Comparison of ENCODE assay signal across 13 cellular contexts in genomic region chr11:47148903-47149535, GRCh38. TPM values are rescaled to one million over a fixed set of nuclear protein-coding genes. Genes with fewer than 3 reads are reported as not detected.
DNase-seq lines count a peak whose midpoint lies in the region; ATAC-seq and TF ChIP-seq lines count a peak whose summit lies in the region.
"Had no signal": no experiment of that assay in that cellular context is flagged by ENCODE, and none has a peak within 500 bp of the region (broad histone marks: within the 10 kb centered on the region; RNA-seq: fewer than 3 reads in every experiment).

No MANE protein-coding gene starts in this region.

- POLR2A ChIA-PET in HEK293 (lab: Yijun Ruan, JAX), result interaction anchor here (0.5 kb wide), 1 partner anchor 212 kb away, joined by 8 read pairs; the partner anchor contains the start of gene CSTPP1

- no peaks in the 10 kb centered on the region for H3K27me3 ChIP-seq in stomach smooth muscle (ENCODE audit: control insufficient read depth in 1 of 2, insufficient read depth in 2 of 2, low read length in 2 of 2)

- H3K4me1 ChIP-seq in HEK293 (ENCODE audit: control insufficient read depth, insufficient read depth, low read length), result no peaks in the 10 kb centered on the region
- H3K4me1 ChIP-seq in stomach smooth muscle (ENCODE audit: control insufficient read depth, insufficient read depth, low read length), result peaks cover 31% of the 10 kb centered on the region

- ATAC-seq in left ventricle myocardium superior, result peak; percentile 80
- ATAC-seq in HG03354 (IDR thresholded peaks at IDR 0.05; ENCODE audit: poor library complexity, severe bottlenecking, unreplicated experiment), result no peak
- ATAC-seq: natural killer cell treated with Interleukin-12 subunit alpha and Interleukin-12 subunit beta and Interleukin-15 and Interleukin-18, amount 100 ng/mL, for 72 hours; stimulated activated effector memory CD8-positive, alpha-beta T cell treated with anti-CD3 and anti-CD28 coated beads, Interleukin-12 subunit alpha, Interleukin-12 subunit beta, amount 100 ng/mL, for 72 hours had no signal

- H3K27ac ChIP-seq in HEK293 (ENCODE audit: extremely low read depth, low read depth, low read length) (no peak overlapping the region), stomach smooth muscle (ENCODE audit: low read length) (peak overlapping the region; percentile 41)

- TF ChIP-seq CTCF in HEK293 (tag by site-specific recombination; IDR thresholded peaks at IDR 0.05) (no peak), GM13976 (IDR thresholded peaks at IDR 0.05; ENCODE audit: borderline replicate concordance, control extremely low read depth, extremely low read depth, insufficient read depth, missing control alignments) (no peak)

- no peaks in the 10 kb centered on the region for H3K9me3 ChIP-seq in HEK293 (ENCODE audit: control insufficient read depth, insufficient read depth, low read depth, low read length)
- H3K9me3 ChIP-seq in stomach smooth muscle (ENCODE audit: control insufficient read depth in 2 of 2, low read length in 2 of 2), result no peaks in the 10 kb centered on the region

- peak; percentile 22 for DNase-seq in NCI-H524 treated with DMSO at 0.1 percent for 48 hours (lab: John Stamatoyannopoulos, UW)
- DNase-seq in left ventricle myocardium superior, result no peak
- no peak for DNase-seq in GM13976 (ENCODE audit: low spot score)
- DNase-seq in activated T-cell treated with anti-CD3 and anti-CD28 coated beads, Interleukin-2, amount 50 U/mL, for 48 hours, result no peak
- DNase-seq: activated CD4-positive, alpha-beta T cell treated with anti-CD3 and anti-CD28 coated beads, Interleukin-2, amount 50 U/mL, for 1 hour; activated gamma-delta T cell treated with Interleukin-2 at 50 U/mL for 16 hours; DND-41; immature natural killer cell had no signal

- no peak overlapping the region for H3K4me3 ChIP-seq in HEK293 (ENCODE audit: low read depth, low read length)
- H3K4me3 ChIP-seq in stomach smooth muscle (ENCODE audit: low read length in 2 of 2), result no peak overlapping the region

- CTCF ChIA-PET in HEK293 (lab: Yijun Ruan, JAX), result interaction anchor here (0.5 to 0.8 kb wide), 2 partner anchors 15 to 219 kb away, joined by 3 to 4 read pairs; no protein-coding TSS in a partner anchor

- in situ Hi-C loops in GM13976 (cut with MboI; ENCODE audit: low sequenced_read_pairs, unreplicated experiment), result no loop called here

- intact Hi-C loops in left ventricle myocardium superior (cut with micrococcal nuclease), result no loop called here

- no peak overlapping the region for H3K9ac ChIP-seq in stomach smooth muscle (ENCODE audit: low read length in 2 of 2)

- H3K36me3 ChIP-seq in HEK293 (ENCODE audit: control insufficient read depth in 2 of 2, insufficient read depth in 1 of 2, low read length in 2 of 2) (peaks cover 0 to 5% of the 10 kb centered on the region in 2 experiments; a peak in 1 of 3 replicates), stomach smooth muscle (ENCODE audit: control insufficient read depth in 2 of 2, insufficient read depth in 2 of 2, low read length in 2 of 2) (peaks cover 0 to 2% of the 10 kb centered on the region in 2 donors)

TF ChIP-seq in HEK293, 187 proteins besides CTCF, POLR2A, EP300 and RAD21:
- TF ChIP-seq PRDM10 (tag by site-specific recombination; IDR thresholded peaks at IDR 0.05) (peak; percentile 30; the same call in 1 of the 2 replicates), ZNF335 (tag by site-specific recombination; conservative IDR thresholded peaks at IDR 0.05) (peak; percentile 66), GFI1B (tag by site-specific recombination; IDR thresholded peaks at IDR 0.05) (no peak)

RNA-seq across cellular contexts. Expression of gene ARFGAP2, which starts 27.7 kb away (rescaled TPM):
- 48.0 TPM for total RNA-seq in left ventricle myocardium superior

RNA-seq across cellular contexts. Expression of gene PACSIN3, which starts 37.2 kb away (rescaled TPM):
- total RNA-seq in left ventricle myocardium superior, result 150 TPM
